Comparison of ENCODE assay signal across 26 cellular contexts in the genomic region with DNA sequence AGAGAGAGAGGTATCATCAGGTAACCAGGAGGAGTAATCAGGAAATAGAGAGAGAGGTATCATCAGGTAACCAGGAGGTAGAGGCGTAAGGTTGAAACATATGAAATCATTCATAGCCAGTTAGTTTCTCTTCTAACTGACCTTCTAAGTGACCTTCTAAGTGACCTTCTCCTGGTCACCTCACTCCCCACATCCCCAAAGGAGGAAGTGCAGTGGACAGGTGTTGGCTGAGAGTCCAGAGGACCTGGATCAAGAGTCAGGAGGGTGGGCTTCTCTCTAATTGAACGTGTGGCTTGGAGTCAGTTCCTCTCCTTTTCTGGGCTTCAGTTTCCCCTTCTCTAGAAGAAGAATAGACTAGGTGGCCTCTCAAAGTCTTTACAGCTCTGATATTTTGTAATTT.
"Had no signal": no experiment of that assay in that cellular context is flagged by ENCODE, and none has a peak within 500 bp of the region (broad histone marks: within the 10 kb centered on the region; RNA-seq: fewer than 3 reads in every experiment).

No MANE protein-coding gene starts in this region.

- H3K4me3 ChIP-seq: adrenal gland, body of pancreas, colonic mucosa had no signal

- H3K36me3 ChIP-seq: adrenal gland, colonic mucosa had no signal

- ATAC-seq: activated CD8-positive, alpha-beta T cell treated with anti-CD3 and anti-CD28 coated beads for 36 hours; activated T-cell treated with anti-CD3 and anti-CD28 coated beads, Interleukin-2, amount 50 U/mL, for 4 hours; activated T-helper 17 cell treated with anti-CD3 and anti-CD28 coated beads, Interleukin-2, amount 50 U/mL, for 72 hours; body of pancreas; WTC11 had no signal

- H3K27me3 ChIP-seq: adrenal gland, body of pancreas, colonic mucosa had no signal

- H3K27ac ChIP-seq: adrenal gland, body of pancreas, colonic mucosa, epithelial cell of prostate, VCaP had no signal

- H3K9me3 ChIP-seq: adrenal gland, body of pancreas, colonic mucosa had no signal

- H3K4me1 ChIP-seq: colonic mucosa had no signal

- DNase-seq: activated CD4-positive, alpha-beta T cell treated with anti-CD3 and anti-CD28 coated beads for 1 hour; activated CD4-positive, alpha-beta T cell treated with anti-CD3 and anti-CD28 coated beads for 4 hours; activated CD4-positive, alpha-beta T cell treated with anti-CD3 and anti-CD28 coated beads, Interleukin-2, amount 10 ng/mL, durations not matched to agents 7 days and 5 days; activated CD4-positive, alpha-beta T cell treated with anti-CD3 and anti-CD28 coated beads, Interleukin-2, amount 50 U/mL, for 4 hours; activated CD8-positive, alpha-beta memory T cell treated with anti-CD3 and anti-CD28 coated beads for 24 hours; activated CD8-positive, alpha-beta T cell treated with anti-CD3 and anti-CD28 coated beads for 36 hours; activated effector memory CD4-positive, alpha-beta T cell treated with Interleukin-2 at 50 U/mL for 16 hours; activated gamma-delta T cell treated with Interleukin-2 at 50 U/mL for 16 hours; activated naive CD4-positive, alpha-beta T cell treated with anti-CD3 and anti-CD28 coated beads, Interleukin-2, amount 50 U/mL, for 16 hours; activated naive CD4-positive, alpha-beta T cell treated with Interleukin-2 at 50 U/mL for 16 hours; activated naive CD8-positive, alpha-beta T cell treated with anti-CD3 and anti-CD28 coated beads for 36 hours; activated naive CD8-positive, alpha-beta T cell treated with anti-CD3 and anti-CD28 coated beads, Interleukin-2, amount 50 U/mL, for 24 hours; activated T-cell treated with anti-CD3 and anti-CD28 coated beads, Interleukin-2, amount 50 U/mL, for 4 hours; amygdala; body of pancreas; central memory CD4-positive, alpha-beta T cell; cerebellar nuclear complex; colonic mucosa; effector CD8-positive, alpha-beta T cell; foreskin fibroblast; T-helper 2 cell had no signal
